18 cellular contexts compared by ENCODE assay signal in the genomic region with DNA sequence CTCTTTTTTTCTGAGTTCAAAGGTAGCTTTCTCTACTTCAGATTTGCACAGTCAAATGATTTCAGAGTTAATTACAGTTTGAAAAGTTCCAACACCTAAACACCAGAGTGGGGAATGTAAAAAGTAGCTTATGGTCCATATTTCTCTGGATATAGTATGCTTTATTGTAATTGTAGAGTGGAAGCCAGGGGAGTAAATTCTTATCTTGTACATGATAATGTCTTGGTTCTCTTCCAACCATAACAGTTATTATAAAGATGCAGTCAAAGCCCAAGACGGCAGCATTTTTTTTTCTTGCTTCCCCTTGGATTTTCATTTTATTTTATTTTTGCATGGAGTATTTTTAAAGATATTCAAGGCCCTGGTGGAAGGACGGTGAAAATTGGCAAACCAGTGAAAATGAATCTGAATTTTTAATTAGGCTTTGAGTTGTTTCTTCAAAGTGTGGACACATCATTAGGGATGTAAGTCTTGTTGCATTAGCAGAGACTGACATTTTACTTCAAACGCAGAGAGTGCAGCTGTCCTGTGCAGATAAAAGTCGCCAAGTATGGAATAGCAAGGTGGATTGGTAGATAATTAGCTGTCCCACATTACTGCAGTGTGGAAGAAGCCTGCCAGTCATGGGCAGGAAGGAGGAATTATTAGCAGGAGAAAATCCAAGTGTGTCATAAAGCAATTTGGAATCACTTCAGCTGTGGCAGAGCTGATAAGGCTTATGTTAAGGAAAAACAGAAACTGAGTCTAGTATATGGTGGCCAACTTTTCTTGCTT.
"Had no signal": no experiment of that assay in that cellular context is flagged by ENCODE, and none has a peak within 500 bp of the region (broad histone marks: within the 10 kb centered on the region; RNA-seq: fewer than 3 reads in every experiment).

No MANE protein-coding gene starts in this region.

- H3K4me3 Mint-ChIP-seq: activated CD4-positive, alpha-beta T cell treated with anti-CD3 and anti-CD28 coated beads, Interleukin-2, amount 10 ng/mL, durations not matched to agents 7 days and 5 days; activated CD8-positive, alpha-beta T cell treated with anti-CD3 and anti-CD28 coated beads, Interleukin-2, amount 10 ng/mL, durations not matched to agents 7 days and 5 days; activated T-cell treated with anti-CD3 and anti-CD28 coated beads, Interleukin-2, amount 50 U/mL, for 4 hours; mesothelial cell of epicardium; natural killer cell treated with Interleukin-12 subunit alpha and Interleukin-12 subunit beta and Interleukin-15 and Interleukin-18, amount 100 ng/mL, for 72 hours; stimulated activated naive CD8-positive, alpha-beta T cell treated with anti-CD3 and anti-CD28 coated beads, Interleukin-15, amount 100 ng/mL, for 72 hours; type B pancreatic cell had no signal

- H3K27me3 ChIP-seq: ascending aorta, right atrium auricular region had no signal

- ATAC-seq: activated CD8-positive, alpha-beta T cell treated with anti-CD3 and anti-CD28 coated beads, Interleukin-2, amount 10 ng/mL, durations not matched to agents 7 days and 5 days; activated T-cell treated with anti-CD3 and anti-CD28 coated beads, Interleukin-2, amount 50 U/mL, for 4 hours; left lobe of liver; natural killer cell treated with Interleukin-12 subunit alpha and Interleukin-12 subunit beta and Interleukin-15 and Interleukin-18, amount 100 ng/mL, for 72 hours; stimulated activated naive CD8-positive, alpha-beta T cell treated with anti-CD3 and anti-CD28 coated beads, Interleukin-15, amount 100 ng/mL, for 72 hours had no signal

- H3K36me3 Mint-ChIP-seq: mesothelial cell of epicardium; natural killer cell treated with Interleukin-12 subunit alpha and Interleukin-12 subunit beta and Interleukin-15 and Interleukin-18, amount 100 ng/mL, for 72 hours had no signal

- H3K27ac Mint-ChIP-seq: activated CD4-positive, alpha-beta T cell treated with anti-CD3 and anti-CD28 coated beads, Interleukin-2, amount 10 ng/mL, durations not matched to agents 7 days and 5 days; activated CD8-positive, alpha-beta T cell treated with anti-CD3 and anti-CD28 coated beads, Interleukin-2, amount 10 ng/mL, durations not matched to agents 7 days and 5 days; mesothelial cell of epicardium; natural killer cell treated with Interleukin-12 subunit alpha and Interleukin-12 subunit beta and Interleukin-15 and Interleukin-18, amount 100 ng/mL, for 72 hours; progenitor cell of endocrine pancreas; type B pancreatic cell had no signal

- DNase-seq: activated CD4-positive, alpha-beta T cell treated with anti-CD3 and anti-CD28 coated beads, Interleukin-2, amount 10 ng/mL, durations not matched to agents 7 days and 5 days; activated CD8-positive, alpha-beta memory T cell treated with anti-CD3 and anti-CD28 coated beads, Interleukin-2, amount 50 U/mL, for 4 hours; activated CD8-positive, alpha-beta T cell treated with anti-CD3 and anti-CD28 coated beads, Interleukin-2, amount 10 ng/mL, durations not matched to agents 7 days and 5 days; activated effector memory CD4-positive, alpha-beta T cell treated with Interleukin-2 at 50 U/mL for 16 hours; activated naive CD4-positive, alpha-beta T cell treated with anti-CD3 and anti-CD28 coated beads, Interleukin-2, amount 50 U/mL, for 16 hours; activated T-cell treated with anti-CD3 and anti-CD28 coated beads, Interleukin-2, amount 50 U/mL, for 4 hours; effector CD8-positive, alpha-beta T cell; stimulated activated CD4-positive, alpha-beta T cell treated with anti-CD3 and anti-CD28 coated beads, Interleukin-15, amount 100 ng/mL, for 24 hours; stimulated activated CD4-positive, alpha-beta T cell treated with anti-CD3 and anti-CD28 coated beads, Interleukin-2, amount 100 ng/mL, for 48 hours; stimulated activated naive CD8-positive, alpha-beta T cell treated with anti-CD3 and anti-CD28 coated beads, Interleukin-15, amount 100 ng/mL, for 72 hours had no signal

- H3K27ac ChIP-seq: ascending aorta, right atrium auricular region had no signal

- H3K9me3 Mint-ChIP-seq: activated CD4-positive, alpha-beta T cell treated with anti-CD3 and anti-CD28 coated beads, Interleukin-2, amount 10 ng/mL, durations not matched to agents 7 days and 5 days; activated T-cell treated with anti-CD3 and anti-CD28 coated beads, Interleukin-2, amount 50 U/mL, for 4 hours; mesothelial cell of epicardium; natural killer cell treated with Interleukin-12 subunit alpha and Interleukin-12 subunit beta and Interleukin-15 and Interleukin-18, amount 100 ng/mL, for 72 hours; stimulated activated naive CD8-positive, alpha-beta T cell treated with anti-CD3 and anti-CD28 coated beads, Interleukin-15, amount 100 ng/mL, for 72 hours had no signal

- H3K4me3 ChIP-seq: ascending aorta, lung, right atrium auricular region had no signal

- H3K27me3 Mint-ChIP-seq: activated CD4-positive, alpha-beta T cell treated with anti-CD3 and anti-CD28 coated beads, Interleukin-2, amount 10 ng/mL, durations not matched to agents 7 days and 5 days; progenitor cell of endocrine pancreas; stimulated activated naive CD8-positive, alpha-beta T cell treated with anti-CD3 and anti-CD28 coated beads, Interleukin-15, amount 100 ng/mL, for 72 hours; type B pancreatic cell had no signal

- H3K9me3 ChIP-seq: ascending aorta, right atrium auricular region had no signal

- H3K4me1 Mint-ChIP-seq: activated CD4-positive, alpha-beta T cell treated with anti-CD3 and anti-CD28 coated beads, Interleukin-2, amount 10 ng/mL, durations not matched to agents 7 days and 5 days had no signal

- H3K36me3 ChIP-seq: ascending aorta, right atrium auricular region had no signal
